In the genomic region with DNA sequence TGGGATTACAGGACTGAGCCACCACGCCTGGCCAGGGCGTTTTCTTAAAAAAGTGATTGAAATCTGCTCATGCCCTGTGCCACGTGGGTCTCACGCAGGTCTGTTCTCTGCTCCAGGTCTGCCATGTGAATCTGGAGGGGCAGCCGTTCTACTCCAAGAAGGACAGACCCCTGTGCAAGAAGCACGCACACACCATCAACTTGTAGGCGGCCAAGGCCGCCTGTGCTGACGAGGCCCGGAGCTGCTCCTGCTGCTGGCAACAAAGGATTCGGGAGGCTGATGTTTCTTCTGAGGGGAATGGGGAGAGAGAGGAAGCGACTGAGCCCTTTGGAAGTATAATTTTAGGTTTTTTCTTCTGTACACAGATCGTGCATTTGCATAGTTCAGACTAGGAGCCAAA, we compare ENCODE assay signal across 18 cellular contexts. TPM values are rescaled to one million over a fixed set of nuclear protein-coding genes. Genes with fewer than 3 reads are reported as not detected.
DNase-seq lines count a peak whose midpoint lies in the region; ATAC-seq, FAIRE-seq and TF ChIP-seq lines count a peak whose summit lies in the region.
"Had no signal": no experiment of that assay in that cellular context is flagged by ENCODE, and none has a peak within 500 bp of the region (broad histone marks: within the 10 kb centered on the region; RNA-seq: fewer than 3 reads in every experiment).

No MANE protein-coding gene starts in this region.

- no peak overlapping the region for H2BK15ac ChIP-seq in H1 (ENCODE audit: low read length)

- H3K27me3 ChIP-seq in H1 (replicated peaks in 1 of 4; ENCODE audit: control insufficient read depth in 3 of 4, extremely low read depth in 1 of 4, insufficient read depth in 3 of 4, low read length in 3 of 4) (no peaks in the 10 kb centered on the region), right cardiac atrium (ENCODE audit: control insufficient read depth, insufficient read depth) (no peaks in the 10 kb centered on the region), rectal smooth muscle tissue (ENCODE audit: control insufficient read depth, insufficient read depth, low read length) (no peaks in the 10 kb centered on the region)

- H3K56ac ChIP-seq in H1 (replicated peaks; ENCODE audit: insufficient read length, low read depth, low read length) = no peak overlapping the region

- H3K23me2 ChIP-seq in H1 (ENCODE audit: low read depth, low read length) = no peaks in the 10 kb centered on the region

- intact Hi-C loops in right cardiac atrium (cut with DNase I) = no loop called here

- H3K4ac ChIP-seq in H1 (replicated peaks; ENCODE audit: insufficient read length, low read depth, low read length) = no peak overlapping the region

- TF ChIP-seq CTCF in H1 (IDR thresholded peaks at IDR 0.05; ENCODE audit: control extremely low read depth in 1 of 3, insufficient read depth in 1 of 3, low read depth in 1 of 3, low read length in 3 of 3) = no peak

- no peaks in the 10 kb centered on the region for H3K79me2 ChIP-seq in H1 (ENCODE audit: control insufficient read depth in 1 of 2, insufficient read depth in 2 of 2, low read length in 2 of 2)

- no peak overlapping the region for H3K9ac ChIP-seq in H1 (replicated peaks in 1 of 4; ENCODE audit: extremely low read depth in 1 of 4, low read depth in 3 of 4, low read length in 3 of 4)
- H3K9ac ChIP-seq in rectal smooth muscle tissue (ENCODE audit: low read length) = peak overlapping the region; percentile 41

- H3K23ac ChIP-seq in H1 (ENCODE audit: insufficient read length) = no peak overlapping the region

- H4K5ac ChIP-seq in H1 (ENCODE audit: insufficient read length, low read depth, low read length) = no peak overlapping the region

- H3K9me3 ChIP-seq in H1 (ENCODE audit: insufficient read depth in 2 of 2, low read depth in 1 of 2, low read length in 1 of 2) (no peaks in the 10 kb centered on the region), right cardiac atrium (ENCODE audit: control insufficient read depth, low read length) (no peaks in the 10 kb centered on the region)

- no peak for TF ChIP-seq EP300 in H1 (IDR thresholded peaks at IDR 0.05; ENCODE audit: borderline replicate concordance in 1 of 2, low read depth in 2 of 2, low read length in 2 of 2)

- H2BK5ac ChIP-seq in H1 (ENCODE audit: low read depth, low read length) = no peak overlapping the region

- no peak overlapping the region for H2BK120ac ChIP-seq in H1 (replicated peaks; ENCODE audit: low read depth, low read length)

- H4K20me1 ChIP-seq in H1 (replicated peaks in 1 of 2; ENCODE audit: control insufficient read depth in 1 of 2, insufficient read depth in 2 of 2, low read length in 2 of 2) = no peaks in the 10 kb centered on the region

- H2AFZ ChIP-seq in H1 (ENCODE audit: low read length) = peak overlapping the region; percentile 79

- 77% methylated on average over 13 of the region's 13 CpGs; no CpG with 5 or more reads in 1 of the 2 experiments for WGBS in H1 (ENCODE audit: extremely low coverage in 1 of 2, insufficient coverage in 1 of 2, insufficient read length in 1 of 2, insufficient replicate concordance in 2 of 2, low coverage in 1 of 2, low lambda C conversion rate in 2 of 2, missing lambda C conversion rate in 1 of 2), 2 experiments
- 50% methylated on average over 13 of the region's 13 CpGs for WGBS in right cardiac atrium
- 40% methylated on average over 13 of the region's 13 CpGs for WGBS in urinary bladder

- H3K18ac ChIP-seq in H1 (ENCODE audit: extremely low read depth, low read length) = no peak overlapping the region

- no peak overlapping the region for H3K27ac ChIP-seq in H1 (ENCODE audit: low read depth, low read length)
- peak overlapping the region; percentile 96 for H3K27ac ChIP-seq in right cardiac atrium (ENCODE audit: low read length)
- H3K27ac ChIP-seq in rectal smooth muscle tissue (ENCODE audit: low read depth, low read length) = peak overlapping the region; percentile 100
- H3K27ac ChIP-seq in urinary bladder (ENCODE audit: low read depth) = peak overlapping the region; percentile 62
- H3K27ac ChIP-seq: WERI-Rb-1 had no signal

- no peaks in the 10 kb centered on the region for H3K79me1 ChIP-seq in H1 (ENCODE audit: low read depth, low read length)

- no peak for DNase-seq in H1 (ENCODE audit: low read depth in 1 of 2, low spot score in 2 of 2)
- DNase-seq in right cardiac atrium = no peak
- no peak for DNase-seq in NCI-H748 (lab: John Stamatoyannopoulos, UW; ENCODE audit: unreplicated experiment)
- DNase-seq in NCI-H1436 treated with DMSO at 0.1 percent for 48 hours (lab: John Stamatoyannopoulos, UW) = no peak
- DNase-seq: activated CD4-positive, alpha-beta memory T cell treated with anti-CD3 and anti-CD28 coated beads, Interleukin-2, amount 10 ng/mL, durations not matched to agents 7 days and 5 days; activated T-cell treated with anti-CD3 and anti-CD28 coated beads, Interleukin-2, amount 50 U/mL, for 4 hours; Calu3; effector CD8-positive, alpha-beta T cell; kidney glomerular epithelial cell; NCI-H1694 treated with DMSO at 0.1 percent for 48 hours; NCI-H345; SHP77 treated with DMSO at 0.1 percent for 48 hours; stimulated activated CD4-positive, alpha-beta T cell treated with anti-CD3 and anti-CD28 coated beads, Interleukin-15, amount 100 ng/mL, for 24 hours; stimulated activated naive CD4-positive, alpha-beta T cell; WERI-Rb-1 had no signal

- no peak overlapping the region for H4K91ac ChIP-seq in H1 (replicated peaks; ENCODE audit: insufficient read length, low read length)

- H2BK12ac ChIP-seq in H1 (ENCODE audit: low read depth, low read length) = no peak overlapping the region

- H3K4me1 ChIP-seq in H1 (replicated peaks in 1 of 4; ENCODE audit: control insufficient read depth in 3 of 4, insufficient read depth in 4 of 4, low read length in 3 of 4) = peaks cover 0 to 4% (median 0%) of the 10 kb centered on the region in 4 experiments; a peak in 2 of 7 replicates
- H3K4me1 ChIP-seq in right cardiac atrium (ENCODE audit: control insufficient read depth, insufficient read depth, low read length) = peaks cover 15% of the 10 kb centered on the region
- H3K4me1 ChIP-seq in rectal smooth muscle tissue (ENCODE audit: control insufficient read depth, insufficient read depth, low read length) = peaks cover 35% of the 10 kb centered on the region
- no peaks in the 10 kb centered on the region for H3K4me1 ChIP-seq in urinary bladder (ENCODE audit: insufficient read depth)

- no peak overlapping the region for H3K14ac ChIP-seq in H1 (ENCODE audit: insufficient read length)

- H3K4me3 ChIP-seq in H1 (ENCODE audit: extremely low read depth in 1 of 4, insufficient read depth in 2 of 4, low read depth in 3 of 4, low read length in 4 of 4) (no peak overlapping the region), right cardiac atrium (ENCODE audit: low read length) (no peak overlapping the region), rectal smooth muscle tissue (ENCODE audit: low read length) (peak overlapping the region; percentile 26), urinary bladder (ENCODE audit: low read depth, low read length) (no peak overlapping the region)

- no peak for TF ChIP-seq RAD21 in H1 (IDR thresholded peaks at IDR 0.05 in 1 of 2, conservative IDR thresholded peaks at IDR 0.05 in 1 of 2; ENCODE audit: low read depth in 2 of 2, low read length in 2 of 2)

- ATAC-seq in right cardiac atrium (peak in 1 of 2 donors; percentile 10), HG03045 (IDR thresholded peaks at IDR 0.05; ENCODE audit: unreplicated experiment) (no peak)
- ATAC-seq: activated T-cell treated with anti-CD3 and anti-CD28 coated beads, Interleukin-2, amount 50 U/mL, for 4 hours had no signal

- H2AK5ac ChIP-seq in H1 (ENCODE audit: low read depth, low read length) = no peak overlapping the region

- no peaks in the 10 kb centered on the region for H3K36me3 ChIP-seq in H1 (ENCODE audit: control insufficient read depth in 2 of 4, insufficient read depth in 4 of 4, low read length in 3 of 4)
- H3K36me3 ChIP-seq in rectal smooth muscle tissue (ENCODE audit: control insufficient read depth, insufficient read depth, low read length) = no peaks in the 10 kb centered on the region
- H3K36me3 ChIP-seq in urinary bladder (ENCODE audit: insufficient read depth) = no peaks in the 10 kb centered on the region
- H3K36me3 ChIP-seq: WERI-Rb-1 had no signal

- no peak overlapping the region for H4K8ac ChIP-seq in H1 (ENCODE audit: extremely low read depth, insufficient read depth, low read length)

- TF ChIP-seq POLR2A in H1 (IDR thresholded peaks at IDR 0.05; ENCODE audit: control extremely low read depth in 1 of 2, low read depth in 2 of 2, low read length in 2 of 2) = no peak

- no peak overlapping the region for H2BK20ac ChIP-seq in H1 (ENCODE audit: low read length)

- POLR2A ChIA-PET in H1 (lab: Charles Lee; ENCODE audit: partially characterized antibody) = interaction anchor here (1.0 to 3.1 kb wide), 5 partner anchors 17 to 37 kb away, joined by 3 to 12 read pairs (median 3); a partner anchor contains a TSS

- H3K4me2 ChIP-seq in H1 (ENCODE audit: insufficient read depth in 1 of 2, low read depth in 2 of 2, low read length in 2 of 2) = no peak overlapping the region

- CTCF ChIA-PET in H1 (lab: Charles Lee; ENCODE audit: partially characterized antibody) = interaction anchor here (0.9 to 3.1 kb wide), 10 partner anchors 10 to 168 kb away, joined by 3 to 17 read pairs (median 4); no protein-coding TSS in a partner anchor

- FAIRE-seq in H1 (lab: Jason Lieb, UNC) = no peak

TF ChIP-seq in H1, 55 proteins besides CTCF, POLR2A, EP300 and RAD21:
- TF ChIP-seq TAF7 (optimal IDR thresholded peaks at IDR 0.05; ENCODE audit: borderline replicate concordance, low read depth, low read length) = no peak

RNA-seq across cellular contexts. Expression of a gene that starts 23.6 kb away (rescaled TPM):
- total RNA-seq in H1 (2021; fragmentation: NEBNext Ultra II Directional; extraction: Animal tissue kit (Norgen Biotek cat#: 25700)) = 120 and 129 TPM in 2 replicates
- polyA plus RNA-seq in H1 (2011; rRNA removed) (19.0 and 34.4 TPM in 2 replicates), right cardiac atrium (10.8 TPM), urinary bladder (36.6 TPM)
- 41.1 TPM for polyA plus RNA-seq in H1 (2011; cell fraction: cytosol; rRNA removed)
- 13.5 TPM for polyA plus RNA-seq in H1 (2011; cell fraction: nucleus; rRNA removed)
- 40.9 to 73.5 TPM (median 51.4 TPM) in 4 replicates for polyA plus RNA-seq in H1 (2012, experiment 1 of 2)
- polyA plus RNA-seq in H1 (2012, experiment 2 of 2) = 3.5 TPM
- polyA plus RNA-seq in H1 (2013, experiment 1 of 2) = 67.6 TPM
- polyA plus RNA-seq in H1 (2013, experiment 2 of 2) = 82.8 TPM
- polyA minus RNA-seq in H1 (2011; rRNA and poly(A)+ RNA removed) = 99.8 and 152 TPM in 2 replicates
- 45.4 TPM for polyA minus RNA-seq in H1 (2011; cell fraction: cytosol; rRNA and poly(A)+ RNA removed)
- 52.9 TPM for polyA minus RNA-seq in H1 (2011; cell fraction: nucleus; rRNA and poly(A)+ RNA removed)
- total RNA-seq in right cardiac atrium (10 to 100 TPM; 60.4 to 92.0 (median 65.6) TPM), urinary bladder (128 TPM)
